ENCODE assay signal across 25 cellular contexts in genomic region chr19:28388988-28389387, GRCh38.
DNase-seq lines count a peak whose midpoint lies in the region; ATAC-seq and TF ChIP-seq lines count a peak whose summit lies in the region.
"Had no signal": no experiment of that assay in that cellular context is flagged by ENCODE, and none has a peak within 500 bp of the region (broad histone marks: within the 10 kb centered on the region; RNA-seq: fewer than 3 reads in every experiment).

No MANE protein-coding gene starts in this region.

- no peaks in the 10 kb centered on the region for H3K36me3 Mint-ChIP-seq in activated CD8-positive, alpha-beta T cell treated with anti-CD3 and anti-CD28 coated beads for 36 hours (ENCODE audit: low read depth)
- H3K36me3 Mint-ChIP-seq in activated CD8-positive, alpha-beta T cell treated with anti-CD3 and anti-CD28 coated beads, Interleukin-2, amount 10 ng/mL, durations not matched to agents 7 days and 5 days (ENCODE audit: low read depth) = no peaks in the 10 kb centered on the region
- H3K36me3 Mint-ChIP-seq: CD4-positive, alpha-beta memory T cell had no signal

- H3K27ac Mint-ChIP-seq in activated CD8-positive, alpha-beta T cell treated with anti-CD3 and anti-CD28 coated beads for 36 hours = peak overlapping the region; percentile 71
- no peak overlapping the region for H3K27ac Mint-ChIP-seq in activated CD8-positive, alpha-beta T cell treated with anti-CD3 and anti-CD28 coated beads, Interleukin-2, amount 10 ng/mL, durations not matched to agents 7 days and 5 days

- intact Hi-C loops in activated CD8-positive, alpha-beta T cell treated with anti-CD3 and anti-CD28 coated beads for 36 hours (cut with micrococcal nuclease) = no loop called here
- intact Hi-C loops in OCI-LY7 (cut with micrococcal nuclease; ENCODE audit: unreplicated experiment) = no loop called here
- intact Hi-C loops in sigmoid colon (cut with DNase I) = no loop called here

- peak; percentile 64 for ATAC-seq in activated CD8-positive, alpha-beta T cell treated with anti-CD3 and anti-CD28 coated beads for 36 hours
- no peak for ATAC-seq in activated CD8-positive, alpha-beta T cell treated with anti-CD3 and anti-CD28 coated beads, Interleukin-2, amount 10 ng/mL, durations not matched to agents 7 days and 5 days
- no peak for ATAC-seq in GM18502 (IDR thresholded peaks at IDR 0.05; ENCODE audit: poor library complexity, unreplicated experiment)
- ATAC-seq: A549, HepG2, K562 had no signal

- POLR2A ChIA-PET in activated CD8-positive, alpha-beta T cell treated with anti-CD3 and anti-CD28 coated beads for 36 hours (lab: Charles Lee) = no interaction called here
- POLR2A ChIA-PET in activated CD8-positive, alpha-beta T cell treated with anti-CD3 and anti-CD28 coated beads, Interleukin-2, amount 10 ng/mL, durations not matched to agents 7 days and 5 days (lab: Charles Lee) = no interaction called here
- POLR2A ChIA-PET in HEK293 (lab: Yijun Ruan, JAX) = no interaction called here
- POLR2A ChIA-PET in OCI-LY7 (lab: Charles Lee) = no interaction called here

- H3K9me3 Mint-ChIP-seq in activated CD8-positive, alpha-beta T cell treated with anti-CD3 and anti-CD28 coated beads for 36 hours = peaks cover 8% of the 10 kb centered on the region
- peaks cover 5% of the 10 kb centered on the region for H3K9me3 Mint-ChIP-seq in activated CD8-positive, alpha-beta T cell treated with anti-CD3 and anti-CD28 coated beads, Interleukin-2, amount 10 ng/mL, durations not matched to agents 7 days and 5 days (ENCODE audit: insufficient read depth)

- CTCF ChIA-PET in activated CD8-positive, alpha-beta T cell treated with anti-CD3 and anti-CD28 coated beads for 36 hours (lab: Charles Lee) = no interaction called here
- CTCF ChIA-PET in activated CD8-positive, alpha-beta T cell treated with anti-CD3 and anti-CD28 coated beads, Interleukin-2, amount 10 ng/mL, durations not matched to agents 7 days and 5 days (lab: Charles Lee) = no interaction called here
- CTCF ChIA-PET in HEK293 (lab: Yijun Ruan, JAX) (no interaction called here), OCI-LY7 (lab: Charles Lee; ENCODE audit: unreplicated experiment) (no interaction called here)

- H3K36me3 ChIP-seq in HEK293 (ENCODE audit: control insufficient read depth in 2 of 2, insufficient read depth in 1 of 2, low read length in 2 of 2) = no peaks in the 10 kb centered on the region; a peak in 2 of 3 replicates
- no peaks in the 10 kb centered on the region for H3K36me3 ChIP-seq in OCI-LY7 (ENCODE audit: insufficient read depth, low read length)
- no peaks in the 10 kb centered on the region for H3K36me3 ChIP-seq in sigmoid colon
- H3K36me3 ChIP-seq: BLaER1 treated with 17β-estradiol and CSF1 and Interleukin-3, amounts not matched to agents 10 nM and 100 nM; Peyer's patch had no signal

- TF ChIP-seq EP300 in sigmoid colon (IDR thresholded peaks at IDR 0.05) = no peak

- H3K4me1 Mint-ChIP-seq in activated CD8-positive, alpha-beta T cell treated with anti-CD3 and anti-CD28 coated beads for 36 hours (ENCODE audit: low read depth) = peaks cover 15% of the 10 kb centered on the region
- H3K4me1 Mint-ChIP-seq in activated CD8-positive, alpha-beta T cell treated with anti-CD3 and anti-CD28 coated beads, Interleukin-2, amount 10 ng/mL, durations not matched to agents 7 days and 5 days (ENCODE audit: low read depth) = peaks cover 22% of the 10 kb centered on the region

- no peak for TF ChIP-seq CTCF in activated CD8-positive, alpha-beta T cell treated with anti-CD3 and anti-CD28 coated beads for 36 hours (IDR thresholded peaks at IDR 0.05)
- no peak for TF ChIP-seq CTCF in HEK293 (tag by site-specific recombination; IDR thresholded peaks at IDR 0.05)
- no peak for TF ChIP-seq CTCF in OCI-LY7 (conservative IDR thresholded peaks at IDR 0.05; ENCODE audit: low read length)
- no peak for TF ChIP-seq CTCF in sigmoid colon (IDR thresholded peaks at IDR 0.05)

- TF ChIP-seq POLR2A in sigmoid colon (IDR thresholded peaks at IDR 0.05) = no peak

- H2AFZ ChIP-seq in OCI-LY7 (ENCODE audit: low read length) = peak overlapping the region; percentile 42; the same call in 1 of the 2 replicates

- no peaks in the 10 kb centered on the region for H3K27me3 ChIP-seq in sigmoid colon
- H3K27me3 ChIP-seq: BLaER1 treated with 17β-estradiol and CSF1 and Interleukin-3, amounts not matched to agents 10 nM and 100 nM; Peyer's patch had no signal

- H3K4me1 ChIP-seq in HEK293 (ENCODE audit: control insufficient read depth, insufficient read depth, low read length) (peaks cover 3% of the 10 kb centered on the region; the same call in 1 of the 2 replicates), OCI-LY7 (ENCODE audit: insufficient read depth, low read length, poor library complexity, severe bottlenecking) (peaks cover 26% of the 10 kb centered on the region), sigmoid colon (peaks cover 0 to 4% (median 0%) of the 10 kb centered on the region in 4 donors)
- H3K4me1 ChIP-seq: A549, Peyer's patch had no signal

- DNase-seq in activated CD8-positive, alpha-beta T cell treated with anti-CD3 and anti-CD28 coated beads for 36 hours = no peak
- DNase-seq in activated CD8-positive, alpha-beta T cell treated with anti-CD3 and anti-CD28 coated beads, Interleukin-2, amount 10 ng/mL, durations not matched to agents 7 days and 5 days = no peak
- DNase-seq in OCI-LY7 (ENCODE audit: low spot score) (peak; percentile 33), CD1c-positive myeloid dendritic cell (ENCODE audit: extremely low spot score) (no peak), sigmoid colon (no peak)
- DNase-seq: AML-193; CD4-positive, alpha-beta memory T cell; COR-L47; DMS53; EL; GDM1; Kasumi-1; NCI-H1105 treated with DMSO at 0.1 percent for 48 hours; NCI-H2029 treated with DMSO at 0.1 percent for 48 hours; NCI-H446 treated with DMSO at 0.1 percent for 48 hours; NCI-H526 treated with DMSO at 0.1 percent for 48 hours; OCI-M1; Peyer's patch; SHP77 treated with DMSO at 0.1 percent for 48 hours had no signal

- no peak overlapping the region for H3K4me3 ChIP-seq in HEK293 (ENCODE audit: low read depth, low read length)
- H3K4me3 ChIP-seq in OCI-LY7 (ENCODE audit: low read depth, low read length, poor library complexity, severe bottlenecking) = no peak overlapping the region
- H3K4me3 ChIP-seq in sigmoid colon = no peak overlapping the region
- H3K4me3 ChIP-seq: A549; BLaER1 treated with 17β-estradiol and CSF1 and Interleukin-3, amounts not matched to agents 10 nM and 100 nM; K562; Peyer's patch had no signal

- WGBS in sigmoid colon, 2 donors = 49 to 64% methylated on average over 3 of the region's 3 CpGs

- no peaks in the 10 kb centered on the region for H4K20me1 ChIP-seq in OCI-LY7 (ENCODE audit: insufficient read depth, low read length)
- H4K20me1 ChIP-seq: BLaER1 treated with 17β-estradiol and CSF1 and Interleukin-3, amounts not matched to agents 10 nM and 100 nM had no signal

- H3K9me3 ChIP-seq in HEK293 (ENCODE audit: control insufficient read depth, insufficient read depth, low read depth, low read length) (no peaks in the 10 kb centered on the region; the same call in 1 of the 2 replicates), OCI-LY7 (ENCODE audit: low read length) (no peaks in the 10 kb centered on the region), sigmoid colon (no peaks in the 10 kb centered on the region)
- H3K9me3 ChIP-seq: BLaER1 treated with 17β-estradiol and CSF1 and Interleukin-3, amounts not matched to agents 10 nM and 100 nM; Peyer's patch had no signal

- H3K4me3 Mint-ChIP-seq in activated CD8-positive, alpha-beta T cell treated with anti-CD3 and anti-CD28 coated beads for 36 hours = no peak overlapping the region
- no peak overlapping the region for H3K4me3 Mint-ChIP-seq in activated CD8-positive, alpha-beta T cell treated with anti-CD3 and anti-CD28 coated beads, Interleukin-2, amount 10 ng/mL, durations not matched to agents 7 days and 5 days
- H3K4me3 Mint-ChIP-seq: CD4-positive, alpha-beta memory T cell had no signal

- H3K27me3 Mint-ChIP-seq in activated CD8-positive, alpha-beta T cell treated with anti-CD3 and anti-CD28 coated beads for 36 hours = no peaks in the 10 kb centered on the region
- no peaks in the 10 kb centered on the region for H3K27me3 Mint-ChIP-seq in activated CD8-positive, alpha-beta T cell treated with anti-CD3 and anti-CD28 coated beads, Interleukin-2, amount 10 ng/mL, durations not matched to agents 7 days and 5 days (ENCODE audit: low read depth)
- H3K27me3 Mint-ChIP-seq: CD4-positive, alpha-beta memory T cell had no signal

- no peaks in the 10 kb centered on the region for H3K79me2 ChIP-seq in OCI-LY7 (ENCODE audit: insufficient read depth, low read depth, low read length)

- no peaks in the 10 kb centered on the region for H3K9me2 ChIP-seq in OCI-LY7 (ENCODE audit: insufficient read depth, low read length)

- BruUV-seq in OCI-LY7 (replicated peaks; lab: Mats Ljungman, UMichigan) = no TSS peak

- H3K27ac ChIP-seq in HEK293 (ENCODE audit: extremely low read depth, low read depth, low read length) (no peak overlapping the region), OCI-LY7 (ENCODE audit: low read depth, low read length, poor library complexity, severe bottlenecking) (peak overlapping the region; percentile 22), sigmoid colon (no peak overlapping the region)
- H3K27ac ChIP-seq: A549; BLaER1 treated with 17β-estradiol and CSF1 and Interleukin-3, amounts not matched to agents 10 nM and 100 nM; Peyer's patch had no signal

- H3K4me2 ChIP-seq in OCI-LY7 (ENCODE audit: low read length) = no peak overlapping the region
- H3K4me2 ChIP-seq: A549; BLaER1 treated with 17β-estradiol and CSF1 and Interleukin-3, amounts not matched to agents 10 nM and 100 nM had no signal

TF ChIP-seq in HEK293, 187 proteins besides CTCF, POLR2A, EP300 and RAD21 (continues in another document):
- TF ChIP-seq ZNF391 (tag by site-specific recombination; IDR thresholded peaks at IDR 0.05; ENCODE audit: borderline replicate concordance, low read depth) (no peak), SCRT2 (tag by site-specific recombination; IDR thresholded peaks at IDR 0.05) (peak; percentile 86), ZNF132 (tag by site-specific recombination; IDR thresholded peaks at IDR 0.05; ENCODE audit: borderline replicate concordance) (no peak), ZSCAN18 (tag by site-specific recombination; IDR thresholded peaks at IDR 0.05) (no peak), ZNF24 (tag by site-specific recombination; IDR thresholded peaks at IDR 0.05) (no peak), ZNF548 (tag by site-specific recombination; IDR thresholded peaks at IDR 0.05) (no peak), ZNF394 (tag by site-specific recombination; IDR thresholded peaks at IDR 0.05; ENCODE audit: borderline replicate concordance) (no peak)
